16 cellular contexts compared by ENCODE assay signal in the genomic region with DNA sequence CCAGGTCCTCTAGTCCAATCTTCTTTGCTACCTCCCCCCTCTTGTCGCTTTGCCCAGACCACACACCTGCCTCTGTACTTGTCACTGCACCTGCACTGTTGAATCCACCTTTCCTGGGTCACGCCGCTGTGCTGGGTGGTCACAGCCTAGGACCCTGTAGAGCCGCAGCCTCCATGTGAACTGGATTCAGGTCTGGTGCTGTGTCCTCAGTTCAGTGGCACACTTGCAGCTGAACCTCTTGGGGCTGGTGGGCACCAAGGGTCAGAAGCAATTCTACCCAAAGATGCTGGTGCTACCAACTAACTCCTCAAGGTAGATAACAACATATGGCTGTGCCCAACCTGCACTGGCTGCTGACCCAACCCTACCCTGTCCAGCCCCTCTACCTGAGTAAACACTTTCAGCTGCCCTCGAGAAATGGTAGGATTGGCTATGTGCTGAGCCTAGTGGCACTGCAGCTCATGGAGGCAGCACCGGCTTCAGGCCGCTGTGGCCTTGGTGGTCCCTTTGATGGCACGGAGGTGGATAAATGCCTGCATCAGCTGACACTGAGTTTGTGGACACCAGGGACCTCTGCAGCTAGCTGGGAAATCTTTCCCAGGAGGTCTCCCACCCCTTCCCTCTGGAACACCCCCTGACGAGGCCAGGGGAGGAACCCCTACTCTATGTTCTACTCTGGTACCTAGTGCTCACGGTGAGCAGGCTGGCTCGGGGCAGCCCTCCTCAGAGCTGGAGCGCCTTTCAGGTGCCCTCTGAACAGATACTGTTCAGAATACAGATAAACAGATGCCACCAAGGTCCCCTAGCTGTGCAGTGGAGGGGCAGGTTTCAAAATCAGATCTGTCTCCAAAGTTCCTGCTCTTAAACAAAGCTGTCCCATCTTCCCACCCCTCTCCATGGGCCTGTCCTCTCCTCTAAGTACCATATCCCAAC. TPM values are rescaled to one million over a fixed set of nuclear protein-coding genes. Genes with fewer than 3 reads are reported as not detected.
DNase-seq lines count a peak whose midpoint lies in the region; ATAC-seq, FAIRE-seq and TF ChIP-seq lines count a peak whose summit lies in the region.
"Had no signal": no experiment of that assay in that cellular context is flagged by ENCODE, and none has a peak within 500 bp of the region (broad histone marks: within the 10 kb centered on the region; RNA-seq: fewer than 3 reads in every experiment).

No MANE protein-coding gene starts in this region.

- no peak for TF ChIP-seq CTCF in neural crest cell (conservative IDR thresholded peaks at IDR 0.05)

- TF ChIP-seq POLR2A in GM12891 (IDR thresholded peaks at IDR 0.05; ENCODE audit: low read depth, low read length): no peak

- no peaks in the 10 kb centered on the region for H3K27me3 Mint-ChIP-seq in activated CD4-positive, alpha-beta T cell treated with anti-CD3 and anti-CD28 coated beads, Interleukin-2, amount 10 ng/mL, durations not matched to agents 7 days and 5 days
- H3K27me3 Mint-ChIP-seq in activated T-helper 17 cell treated with anti-CD3 and anti-CD28 coated beads, Interleukin-2, amount 50 U/mL, for 72 hours: no peaks in the 10 kb centered on the region
- H3K27me3 Mint-ChIP-seq in neural crest cell (ENCODE audit: low read depth): peaks cover 63% of the 10 kb centered on the region
- H3K27me3 Mint-ChIP-seq: stimulated activated naive CD8-positive, alpha-beta T cell treated with anti-CD3 and anti-CD28 coated beads, Interleukin-15, amount 100 ng/mL, for 72 hours had no signal

- POLR2A ChIA-PET in activated CD4-positive, alpha-beta T cell treated with anti-CD3 and anti-CD28 coated beads, Interleukin-2, amount 10 ng/mL, durations not matched to agents 7 days and 5 days (lab: Charles Lee): no interaction called here

- peaks cover 6% of the 10 kb centered on the region for H3K4me1 Mint-ChIP-seq in activated CD4-positive, alpha-beta T cell treated with anti-CD3 and anti-CD28 coated beads, Interleukin-2, amount 10 ng/mL, durations not matched to agents 7 days and 5 days
- peaks cover 19% of the 10 kb centered on the region for H3K4me1 Mint-ChIP-seq in activated T-helper 17 cell treated with anti-CD3 and anti-CD28 coated beads, Interleukin-2, amount 50 U/mL, for 72 hours
- peaks cover 8% of the 10 kb centered on the region for H3K4me1 Mint-ChIP-seq in neural crest cell

- no peak overlapping the region for H3K4me3 Mint-ChIP-seq in activated CD4-positive, alpha-beta T cell treated with anti-CD3 and anti-CD28 coated beads, Interleukin-2, amount 10 ng/mL, durations not matched to agents 7 days and 5 days
- no peak overlapping the region for H3K4me3 Mint-ChIP-seq in activated T-helper 17 cell treated with anti-CD3 and anti-CD28 coated beads, Interleukin-2, amount 50 U/mL, for 72 hours
- peak overlapping the region; percentile 70 for H3K4me3 Mint-ChIP-seq in neural crest cell
- H3K4me3 Mint-ChIP-seq: stimulated activated naive CD8-positive, alpha-beta T cell treated with anti-CD3 and anti-CD28 coated beads, Interleukin-15, amount 100 ng/mL, for 72 hours had no signal

- no peaks in the 10 kb centered on the region for H3K9me3 Mint-ChIP-seq in activated CD4-positive, alpha-beta T cell treated with anti-CD3 and anti-CD28 coated beads, Interleukin-2, amount 10 ng/mL, durations not matched to agents 7 days and 5 days
- H3K9me3 Mint-ChIP-seq in activated T-helper 17 cell treated with anti-CD3 and anti-CD28 coated beads, Interleukin-2, amount 50 U/mL, for 72 hours: no peaks in the 10 kb centered on the region
- H3K9me3 Mint-ChIP-seq in neural crest cell: no peaks in the 10 kb centered on the region
- H3K9me3 Mint-ChIP-seq: stimulated activated naive CD8-positive, alpha-beta T cell treated with anti-CD3 and anti-CD28 coated beads, Interleukin-15, amount 100 ng/mL, for 72 hours had no signal

- DNase-seq in activated CD4-positive, alpha-beta T cell treated with anti-CD3 and anti-CD28 coated beads, Interleukin-2, amount 10 ng/mL, durations not matched to agents 7 days and 5 days: peak; percentile 5
- no peak for DNase-seq in activated CD4-positive, alpha-beta T cell treated with anti-CD3 and anti-CD28 coated beads for 4 hours
- DNase-seq in GM12891 (ENCODE audit: insufficient read length, low spot score) (peak; percentile 8), neural crest cell (ENCODE audit: low read depth, low spot score) (no peak), KBM-7 (no peak)
- DNase-seq: activated gamma-delta T cell; gastrocnemius medialis; H7; mesendoderm; stimulated activated naive CD8-positive, alpha-beta T cell treated with anti-CD3 and anti-CD28 coated beads, Interleukin-15, amount 100 ng/mL, for 72 hours had no signal

- in situ Hi-C loops in KBM-7 (cut with MboI; ENCODE audit: low pct_unique_long_range_greater_than_20kb, low sequenced_read_pairs): no loop called here

- no peak for FAIRE-seq in GM12891 (lab: Jason Lieb, UNC)
- FAIRE-seq: endometrium had no signal

- CTCF ChIA-PET in activated CD4-positive, alpha-beta T cell treated with anti-CD3 and anti-CD28 coated beads, Interleukin-2, amount 10 ng/mL, durations not matched to agents 7 days and 5 days (lab: Charles Lee): no interaction called here

- peak; percentile 8 for ATAC-seq in activated T-helper 17 cell treated with anti-CD3 and anti-CD28 coated beads, Interleukin-2, amount 50 U/mL, for 72 hours (replicated peaks)
- ATAC-seq in GM21367 (IDR thresholded peaks at IDR 0.05; ENCODE audit: unreplicated experiment) (no peak), GM21717 (IDR thresholded peaks at IDR 0.05; ENCODE audit: unreplicated experiment) (no peak)
- ATAC-seq: activated CD4-positive, CD25-positive, alpha-beta regulatory T cell treated with anti-CD3 and anti-CD28 coated beads, Interleukin-2, amount 50 U/mL, for 24 hours; gastrocnemius medialis; stimulated activated naive CD8-positive, alpha-beta T cell treated with anti-CD3 and anti-CD28 coated beads, Interleukin-15, amount 100 ng/mL, for 72 hours had no signal

- H3K27ac Mint-ChIP-seq in activated CD4-positive, alpha-beta T cell treated with anti-CD3 and anti-CD28 coated beads, Interleukin-2, amount 10 ng/mL, durations not matched to agents 7 days and 5 days: no peak overlapping the region
- H3K27ac Mint-ChIP-seq in activated T-helper 17 cell treated with anti-CD3 and anti-CD28 coated beads, Interleukin-2, amount 50 U/mL, for 72 hours: peak overlapping the region; percentile 43
- no peak overlapping the region for H3K27ac Mint-ChIP-seq in neural crest cell (ENCODE audit: unreplicated experiment)

- peaks cover 50% of the 10 kb centered on the region for H3K36me3 Mint-ChIP-seq in activated CD4-positive, alpha-beta T cell treated with anti-CD3 and anti-CD28 coated beads, Interleukin-2, amount 10 ng/mL, durations not matched to agents 7 days and 5 days (ENCODE audit: low read depth)
- H3K36me3 Mint-ChIP-seq in activated T-helper 17 cell treated with anti-CD3 and anti-CD28 coated beads, Interleukin-2, amount 50 U/mL, for 72 hours (ENCODE audit: low read depth): peaks cover 67% of the 10 kb centered on the region
- peaks cover 8% of the 10 kb centered on the region for H3K36me3 Mint-ChIP-seq in neural crest cell (ENCODE audit: low read depth)

TF ChIP-seq in GM12891, 5 proteins besides CTCF, POLR2A, EP300 and RAD21:
- TF ChIP-seq PAX5 (IDR thresholded peaks at IDR 0.05; ENCODE audit: insufficient read depth, low read length, severe bottlenecking): no peak
- TF ChIP-seq SPI1 (IDR thresholded peaks at IDR 0.05; ENCODE audit: low read depth, low read length): no peak
- TF ChIP-seq POLR2AphosphoS5 (IDR thresholded peaks at IDR 0.05; ENCODE audit: low read depth, low read length): no peak
- no peak for TF ChIP-seq POU2F2 (IDR thresholded peaks at IDR 0.05; ENCODE audit: low read depth, low read length)
- no peak for TF ChIP-seq TAF1 (IDR thresholded peaks at IDR 0.05; ENCODE audit: low read depth, low read length)

RNA-seq across cellular contexts. Expression of a gene that starts 14.3 kb away (rescaled TPM):
- total RNA-seq in activated CD4-positive, alpha-beta T cell treated with anti-CD3 and anti-CD28 coated beads, Interleukin-2, amount 10 ng/mL, durations not matched to agents 7 days and 5 days: 10 to 100 TPM; 72.6 to 73.3 TPM
- 6.3 TPM for polyA plus RNA-seq in GM12891 (2012; ENCODE audit: low read depth, missing spikeins)
- total RNA-seq in activated T-helper 17 cell treated with anti-CD3 and anti-CD28 coated beads, Interleukin-2, amount 50 U/mL, for 72 hours: 10 to 100 TPM; 34.9 to 52.0 TPM
- total RNA-seq in neural crest cell: 3.9 and 4.1 TPM in 2 replicates
- total RNA-seq: smooth muscle cell had no signal
- polyA plus RNA-seq: smooth muscle cell had no signal

RNA-seq across cellular contexts. Expression of a gene that starts 20.6 kb away (rescaled TPM):
- total RNA-seq in activated CD4-positive, alpha-beta T cell treated with anti-CD3 and anti-CD28 coated beads, Interleukin-2, amount 10 ng/mL, durations not matched to agents 7 days and 5 days: 10 to 100 TPM; 18.6 to 22.3 TPM
- polyA plus RNA-seq in GM12891 (2012; ENCODE audit: low read depth, missing spikeins): 24.1 TPM
- total RNA-seq in activated T-helper 17 cell treated with anti-CD3 and anti-CD28 coated beads, Interleukin-2, amount 50 U/mL, for 72 hours: 10 to 100 TPM; 10.7 to 18.7 TPM
- total RNA-seq in neural crest cell: 23.5 and 26.9 TPM in 2 replicates

RNA-seq across cellular contexts. Expression of a gene that starts 27.8 kb away (rescaled TPM):
- total RNA-seq in activated CD4-positive, alpha-beta T cell treated with anti-CD3 and anti-CD28 coated beads, Interleukin-2, amount 10 ng/mL, durations not matched to agents 7 days and 5 days: 100 to 1,000 TPM in 1 of 2 experiments, 10 to 100 TPM in 1; 84.4 to 104 TPM
- polyA plus RNA-seq in GM12891 (2012; ENCODE audit: low read depth, missing spikeins): 100 TPM
- total RNA-seq in activated T-helper 17 cell treated with anti-CD3 and anti-CD28 coated beads, Interleukin-2, amount 50 U/mL, for 72 hours: 100 to 1,000 TPM; 132 to 242 TPM
- 332 and 333 TPM in 2 replicates for total RNA-seq in neural crest cell

RNA-seq across cellular contexts. Expression of a gene that starts 30.3 kb away (rescaled TPM):
- total RNA-seq in activated CD4-positive, alpha-beta T cell treated with anti-CD3 and anti-CD28 coated beads, Interleukin-2, amount 10 ng/mL, durations not matched to agents 7 days and 5 days: 100 to 1,000 TPM; 138 to 142 TPM
- 69.5 TPM for polyA plus RNA-seq in GM12891 (2012; ENCODE audit: low read depth, missing spikeins)
- total RNA-seq in activated T-helper 17 cell treated with anti-CD3 and anti-CD28 coated beads, Interleukin-2, amount 50 U/mL, for 72 hours: 100 to 1,000 TPM; 107 to 114 TPM
- 123 and 135 TPM in 2 replicates for total RNA-seq in neural crest cell

RNA-seq across cellular contexts. Expression of a gene that starts 30.6 kb away (rescaled TPM):
- 10 to 100 TPM; 23.7 to 27.2 TPM for total RNA-seq in activated CD4-positive, alpha-beta T cell treated with anti-CD3 and anti-CD28 coated beads, Interleukin-2, amount 10 ng/mL, durations not matched to agents 7 days and 5 days
- polyA plus RNA-seq in GM12891 (2012; ENCODE audit: low read depth, missing spikeins): 6.8 TPM
- total RNA-seq in activated T-helper 17 cell treated with anti-CD3 and anti-CD28 coated beads, Interleukin-2, amount 50 U/mL, for 72 hours: 10 to 100 TPM; 22.5 to 26.9 TPM
- 16.7 and 18.8 TPM in 2 replicates for total RNA-seq in neural crest cell

Comparison
In these comparisons a context has a peak if more than half of its experiments do, and no peak if none do; other contexts are left out.
1. DNase-seq: peak in activated CD4-positive, alpha-beta T cell treated with anti-CD3 and anti-CD28 coated beads, Interleukin-2, amount 10 ng/mL, durations not matched to agents 7 days and 5 days (single experiment) and GM12891 (single experiment); none in activated CD4-positive, alpha-beta T cell treated with anti-CD3 and anti-CD28 coated beads for 4 hours (0 of 2), neural crest cell (single experiment) and KBM-7 (single experiment).